ENCODE assay signal across 1 cellular context in genomic region chr17:58514795-58515157, GRCh38.
TF ChIP-seq lines count a peak whose summit lies in the region.

No MANE protein-coding gene starts in this region.

TF ChIP-seq in K562, 482 proteins besides CTCF, POLR2A, EP300 and RAD21 (continued from another document):
- 0 out of 4 replicates have a peak, but pooled peaks of 1 of the 2 experiments have one; percentile 5 for TF ChIP-seq NRF1 (conservative IDR thresholded peaks at IDR 0.05 in 1 of 2, IDR thresholded peaks at IDR 0.05 in 1 of 2)
- no peak for TF ChIP-seq ZNF280A (IDR thresholded peaks at IDR 0.05; ENCODE audit: low read depth, partially characterized antibody)
- TF ChIP-seq TAF15 (IDR thresholded peaks at IDR 0.05; ENCODE audit: low read depth, low read length) = no peak
- TF ChIP-seq HIVEP1 (CRISPR knock-in tag; IDR thresholded peaks at IDR 0.05) = no peak
- TF ChIP-seq HMBOX1 (IDR thresholded peaks at IDR 0.05) = no peak
- TF ChIP-seq ZBTB8A (IDR thresholded peaks at IDR 0.05; ENCODE audit: partially characterized antibody) = no peak
- TF ChIP-seq MEIS2 (IDR thresholded peaks at IDR 0.05; ENCODE audit: partially characterized antibody) = no peak
- no peak for TF ChIP-seq FOXP4 (CRISPR knock-in tag; IDR thresholded peaks at IDR 0.05; ENCODE audit: borderline replicate concordance)
- TF ChIP-seq ZBTB34 (CRISPR knock-in tag; IDR thresholded peaks at IDR 0.05) = no peak
- no peak for TF ChIP-seq TEAD2 (tag; IDR thresholded peaks at IDR 0.05)
- no peak for TF ChIP-seq ZNF197 (CRISPR knock-in tag; IDR thresholded peaks at IDR 0.05; ENCODE audit: low read depth)
- TF ChIP-seq ELF2 (CRISPR knock-in tag; IDR thresholded peaks at IDR 0.05) = 0 out of 2 replicates have a peak, but pooled peaks have one; percentile 28
- TF ChIP-seq POLR2B (IDR thresholded peaks at IDR 0.05; ENCODE audit: low read depth, partially characterized antibody) = no peak
